Comparison of ENCODE assay signal across 8 cellular contexts in genomic region chr7:74083117-74083876, GRCh38. TPM values are rescaled to one million over a fixed set of nuclear protein-coding genes. Genes with fewer than 3 reads are reported as not detected.
DNase-seq lines count a peak whose midpoint lies in the region; ATAC-seq and TF ChIP-seq lines count a peak whose summit lies in the region.

Gene LIMK1 (plus strand): TSS chr7:74083804. CDS start chr7:74083991, 187 bp downstream.

- no peaks in the 10 kb centered on the region for H3F3A ChIP-seq in OCI-LY1 (ENCODE audit: insufficient read depth, low read length)

- H3K27me3 ChIP-seq in CD4-positive, alpha-beta memory T cell (ENCODE audit: insufficient read depth, low read length) = no peaks in the 10 kb centered on the region
- H3K27me3 ChIP-seq in OCI-LY1 (ENCODE audit: insufficient read depth, low read length) (no peaks in the 10 kb centered on the region), mononuclear cell (ENCODE audit: insufficient read depth, low read length) (no peaks in the 10 kb centered on the region)

- H3K27ac Mint-ChIP-seq in CD4-positive, alpha-beta memory T cell = peak within 1 kb of the TSS; percentile 4 to 93 (median 76)

- peak within 1 kb of the TSS; percentile 75 to 87 (median 82) for H3K4me3 Mint-ChIP-seq in CD4-positive, alpha-beta memory T cell

- H3K4me1 ChIP-seq in CD4-positive, alpha-beta memory T cell (ENCODE audit: insufficient read depth, low read length) = peaks cover 16% of the 10 kb centered on the region
- H3K4me1 ChIP-seq in OCI-LY1 (ENCODE audit: insufficient read depth, low read length, severe bottlenecking) = peaks cover 26% of the 10 kb centered on the region
- peaks cover 14% of the 10 kb centered on the region for H3K4me1 ChIP-seq in mononuclear cell (ENCODE audit: insufficient read depth, low read length)

- H3K9me3 ChIP-seq in CD4-positive, alpha-beta memory T cell (ENCODE audit: control insufficient read depth in 1 of 2, low read length in 2 of 2) = no peaks in the 10 kb centered on the region
- H3K9me3 ChIP-seq in OCI-LY1 (ENCODE audit: low read length) (no peaks in the 10 kb centered on the region), mononuclear cell (ENCODE audit: low read depth, low read length) (no peaks in the 10 kb centered on the region)

- TF ChIP-seq CTCF in OCI-LY1 (IDR thresholded peaks at IDR 0.05; ENCODE audit: low read length) = no peak
- TF ChIP-seq CTCF in epithelial cell of esophagus (IDR thresholded peaks at IDR 0.05; ENCODE audit: insufficient read depth, low read depth, low read length, missing control alignments) = no peak

- DNase-seq in CD4-positive, alpha-beta memory T cell = peak; percentile 78 to 87 (median 83)
- DNase-seq in HT1080 (ENCODE audit: low read depth) = peak; percentile 64
- DNase-seq in activated T-cell treated with anti-CD3 and anti-CD28 coated beads for 1 hour (ENCODE audit: low read depth) = peak; percentile 77
- peak; percentile 78 for DNase-seq in epithelial cell of esophagus (ENCODE audit: low read depth)
- peak; percentile 68 to 71 for DNase-seq in stimulated activated CD8-positive, alpha-beta memory T cell treated with anti-CD3 and anti-CD28 coated beads, Interleukin-2, amount 100 ng/mL, for 1 hour (ENCODE audit: low read depth in 2 of 2)

- peak within 1 kb of the TSS; percentile 49 for H3K27ac ChIP-seq in CD4-positive, alpha-beta memory T cell (ENCODE audit: low read depth, low read length)
- peak within 1 kb of the TSS; percentile 30 for H3K27ac ChIP-seq in OCI-LY1 (ENCODE audit: low read depth, low read length, poor library complexity, severe bottlenecking)

- POLR2A ChIA-PET in CD4-positive, alpha-beta memory T cell (lab: Charles Lee; ENCODE audit: partially characterized antibody) = interaction anchor here (0.5 to 3.1 kb wide), 8 partner anchors 8 to 314 kb away, joined by 3 to 30 read pairs (median 4); partner anchors contain the start of genes EIF4H and RFC2

- peak within 1 kb of the TSS; percentile 93 for H3K4me2 ChIP-seq in OCI-LY1 (ENCODE audit: low read length)

- H3K9me3 Mint-ChIP-seq in CD4-positive, alpha-beta memory T cell = no peaks in the 10 kb centered on the region

- peak within 1 kb of the TSS; percentile 72 for H3K9ac ChIP-seq in OCI-LY1 (ENCODE audit: low read length)

- H3K4me1 Mint-ChIP-seq in CD4-positive, alpha-beta memory T cell = peaks cover 4 to 15% (median 9%) of the 10 kb centered on the region in 4 donors

- H3K9me2 ChIP-seq in OCI-LY1 (ENCODE audit: low read depth, low read length) = no peaks in the 10 kb centered on the region

- H4K20me1 ChIP-seq in OCI-LY1 (ENCODE audit: insufficient read depth, low read length) = no peaks in the 10 kb centered on the region

- H3K4me3 ChIP-seq in CD4-positive, alpha-beta memory T cell (ENCODE audit: low read length in 2 of 2) = peak within 1 kb of the TSS; percentile 42 to 43
- H3K4me3 ChIP-seq in OCI-LY1 (ENCODE audit: low read depth, low read length, poor library complexity, severe bottlenecking) (peak within 1 kb of the TSS; percentile 77), epithelial cell of esophagus (ENCODE audit: low read length) (peak within 1 kb of the TSS; percentile 62), mononuclear cell (ENCODE audit: low read length) (peak within 1 kb of the TSS; percentile 33)

- H3K36me3 Mint-ChIP-seq in CD4-positive, alpha-beta memory T cell = no peaks in the 10 kb centered on the region

- no peaks in the 10 kb centered on the region for H3K79me2 ChIP-seq in OCI-LY1 (ENCODE audit: insufficient read depth, low read length)

- peak within 1 kb of the TSS; percentile 13; the same call in 1 of the 2 replicates for H2AFZ ChIP-seq in OCI-LY1 (ENCODE audit: low read length)

- intact Hi-C loops in CD4-positive, alpha-beta memory T cell (cut with micrococcal nuclease) = loop anchor here (1.0 kb wide), 2 partner anchors 11 to 91 kb away; partner anchors contain the start of gene EIF4H

- CTCF ChIA-PET in CD4-positive, alpha-beta memory T cell (lab: Charles Lee; ENCODE audit: partially characterized antibody) = interaction anchor here (0.9 to 1.7 kb wide), 2 partner anchors 15 to 16 kb away, joined by 4 to 7 read pairs; no protein-coding TSS in a partner anchor

- ATAC-seq in GM19455 (IDR thresholded peaks at IDR 0.05; ENCODE audit: unreplicated experiment) = peak; percentile 57

- no peaks in the 10 kb centered on the region for H3K36me3 ChIP-seq in CD4-positive, alpha-beta memory T cell (ENCODE audit: insufficient read depth, low read length)
- peaks cover 19% of the 10 kb centered on the region for H3K36me3 ChIP-seq in OCI-LY1 (ENCODE audit: insufficient read depth, low read length)

- no peaks in the 10 kb centered on the region for H3K27me3 Mint-ChIP-seq in CD4-positive, alpha-beta memory T cell

RNA-seq across cellular contexts. Expression of gene LIMK1, which starts in this region (rescaled TPM):
- 10 to 100 TPM; 13.4 to 15.1 TPM for total RNA-seq in CD4-positive, alpha-beta memory T cell
- polyA plus RNA-seq in CD4-positive, alpha-beta memory T cell = 1 to 10 TPM in 1 of 2 donors, under 1 TPM in 1; 0.42 to 4.9 TPM
- total RNA-seq in HT1080 (2014; rRNA removed; shearing (Covaris generic)) = 36.5 and 46.6 TPM in 2 replicates
- 47.7 and 51.3 TPM in 2 replicates for polyA plus RNA-seq in HT1080 (2015; cell fraction: cytosol; rRNA removed)
- polyA plus RNA-seq in HT1080 (2015; cell fraction: nucleus; rRNA removed) = 31.0 and 36.1 TPM in 2 replicates
- 15.2 TPM for total RNA-seq in mononuclear cell

Comparison
In these comparisons a context has a peak if more than half of its experiments do, and no peak if none do; other contexts are left out.
1. Peak in every context shown above with its lines: DNase-seq, ATAC-seq, H3K4me3 ChIP-seq and H3K27ac ChIP-seq.